16 cellular contexts compared by ENCODE assay signal in genomic region chr15:31374489-31374888, GRCh38. TPM values are rescaled to one million over a fixed set of nuclear protein-coding genes. Genes with fewer than 3 reads are reported as not detected.
DNase-seq lines count a peak whose midpoint lies in the region; ATAC-seq lines count a peak whose summit lies in the region.
"Had no signal": no experiment of that assay in that cellular context is flagged by ENCODE, and none has a peak within 500 bp of the region (broad histone marks: within the 10 kb centered on the region; RNA-seq: fewer than 3 reads in every experiment).

No MANE protein-coding gene starts in this region.

- peaks cover 2% of the 10 kb centered on the region for H3K9me3 Mint-ChIP-seq in activated T-cell treated with anti-CD3 and anti-CD28 coated beads, Interleukin-2, amount 50 U/mL, for 24 hours
- no peaks in the 10 kb centered on the region for H3K9me3 Mint-ChIP-seq in stimulated activated memory B cell treated with anti-CD40 and anti-IgM and Interleukin-4, amounts not matched to agents 10 μg/mL and 1 μg/mL and 100 μg/mL, for 72 hours

- intact Hi-C loops in left colon (cut with DNase I, micrococcal nuclease) = no loop called here

- DNase-seq in activated T-cell treated with anti-CD3 and anti-CD28 coated beads, Interleukin-2, amount 50 U/mL, for 24 hours = no peak
- no peak for DNase-seq in activated T-cell treated with anti-CD3 and anti-CD28 coated beads for 4 hours
- no peak for DNase-seq in T-helper 17 cell
- peak in 1 of 2 donors; percentile 71 for DNase-seq in left colon
- DNase-seq in glomerular visceral epithelial cell (ENCODE audit: extremely low spot score) = no peak
- DNase-seq: activated effector memory CD4-positive, alpha-beta T cell treated with Interleukin-2 at 50 U/mL for 16 hours; EL; HFFc6; mesenchymal stem cell; NCI-H1417 treated with DMSO at 0.1 percent for 48 hours; NCI-H446 treated with DMSO at 0.1 percent for 48 hours had no signal

- H3K9me3 ChIP-seq in T-helper 17 cell (ENCODE audit: control insufficient read depth, low read length, poor library complexity, severe bottlenecking) = no peaks in the 10 kb centered on the region
- H3K9me3 ChIP-seq: pancreas had no signal

- H3K27ac Mint-ChIP-seq in activated T-cell treated with anti-CD3 and anti-CD28 coated beads, Interleukin-2, amount 50 U/mL, for 24 hours = peak overlapping the region; percentile 72
- peak overlapping the region; percentile 72 for H3K27ac Mint-ChIP-seq in T-helper 17 cell
- H3K27ac Mint-ChIP-seq in stimulated activated memory B cell treated with anti-CD40 and anti-IgM and Interleukin-4, amounts not matched to agents 10 μg/mL and 1 μg/mL and 100 μg/mL, for 72 hours = peak overlapping the region; percentile 37
- H3K27ac Mint-ChIP-seq: HFFc6 had no signal

- H3K4me1 Mint-ChIP-seq in activated T-cell treated with anti-CD3 and anti-CD28 coated beads, Interleukin-2, amount 50 U/mL, for 24 hours (ENCODE audit: low read depth) = peaks cover 88% of the 10 kb centered on the region
- peaks cover 36% of the 10 kb centered on the region for H3K4me1 Mint-ChIP-seq in T-helper 17 cell
- peaks cover 65% of the 10 kb centered on the region for H3K4me1 Mint-ChIP-seq in stimulated activated memory B cell treated with anti-CD40 and anti-IgM and Interleukin-4, amounts not matched to agents 10 μg/mL and 1 μg/mL and 100 μg/mL, for 72 hours

- ATAC-seq in T-helper 17 cell (no peak), left colon (peak; percentile 70), HG02973 (IDR thresholded peaks at IDR 0.05; ENCODE audit: unreplicated experiment) (no peak), GM21360 (IDR thresholded peaks at IDR 0.05; ENCODE audit: unreplicated experiment) (no peak)
- ATAC-seq in stimulated activated memory B cell treated with anti-CD40 and anti-IgM and Interleukin-4, amounts not matched to agents 10 μg/mL and 1 μg/mL and 100 μg/mL, for 72 hours = no peak
- ATAC-seq: A549, pancreas had no signal

- no peaks in the 10 kb centered on the region for H3K27me3 Mint-ChIP-seq in activated T-cell treated with anti-CD3 and anti-CD28 coated beads, Interleukin-2, amount 50 U/mL, for 24 hours
- no peaks in the 10 kb centered on the region for H3K27me3 Mint-ChIP-seq in T-helper 17 cell
- no peaks in the 10 kb centered on the region for H3K27me3 Mint-ChIP-seq in stimulated activated memory B cell treated with anti-CD40 and anti-IgM and Interleukin-4, amounts not matched to agents 10 μg/mL and 1 μg/mL and 100 μg/mL, for 72 hours

- H3K4me3 Mint-ChIP-seq in activated T-cell treated with anti-CD3 and anti-CD28 coated beads, Interleukin-2, amount 50 U/mL, for 24 hours = no peak overlapping the region
- no peak overlapping the region for H3K4me3 Mint-ChIP-seq in T-helper 17 cell
- no peak overlapping the region for H3K4me3 Mint-ChIP-seq in stimulated activated memory B cell treated with anti-CD40 and anti-IgM and Interleukin-4, amounts not matched to agents 10 μg/mL and 1 μg/mL and 100 μg/mL, for 72 hours
- H3K4me3 Mint-ChIP-seq: HFFc6 had no signal

- H3K36me3 Mint-ChIP-seq in activated T-cell treated with anti-CD3 and anti-CD28 coated beads, Interleukin-2, amount 50 U/mL, for 24 hours (ENCODE audit: low read depth) = peaks cover 88% of the 10 kb centered on the region
- peaks cover 2% of the 10 kb centered on the region for H3K36me3 Mint-ChIP-seq in T-helper 17 cell (ENCODE audit: low read depth)
- peaks cover 40% of the 10 kb centered on the region for H3K36me3 Mint-ChIP-seq in stimulated activated memory B cell treated with anti-CD40 and anti-IgM and Interleukin-4, amounts not matched to agents 10 μg/mL and 1 μg/mL and 100 μg/mL, for 72 hours

RNA-seq across cellular contexts. Expression of gene KLF13, which starts 47.9 kb away (rescaled TPM):
- 100 to 1,000 TPM; 184 to 226 TPM for total RNA-seq in T-helper 17 cell
- 100 to 1,000 TPM in 1 of 2 donors, 10 to 100 TPM in 1; 36.8 to 103 TPM for total RNA-seq in left colon
